ENCODE assay signal across 8 cellular contexts in the genomic region with DNA sequence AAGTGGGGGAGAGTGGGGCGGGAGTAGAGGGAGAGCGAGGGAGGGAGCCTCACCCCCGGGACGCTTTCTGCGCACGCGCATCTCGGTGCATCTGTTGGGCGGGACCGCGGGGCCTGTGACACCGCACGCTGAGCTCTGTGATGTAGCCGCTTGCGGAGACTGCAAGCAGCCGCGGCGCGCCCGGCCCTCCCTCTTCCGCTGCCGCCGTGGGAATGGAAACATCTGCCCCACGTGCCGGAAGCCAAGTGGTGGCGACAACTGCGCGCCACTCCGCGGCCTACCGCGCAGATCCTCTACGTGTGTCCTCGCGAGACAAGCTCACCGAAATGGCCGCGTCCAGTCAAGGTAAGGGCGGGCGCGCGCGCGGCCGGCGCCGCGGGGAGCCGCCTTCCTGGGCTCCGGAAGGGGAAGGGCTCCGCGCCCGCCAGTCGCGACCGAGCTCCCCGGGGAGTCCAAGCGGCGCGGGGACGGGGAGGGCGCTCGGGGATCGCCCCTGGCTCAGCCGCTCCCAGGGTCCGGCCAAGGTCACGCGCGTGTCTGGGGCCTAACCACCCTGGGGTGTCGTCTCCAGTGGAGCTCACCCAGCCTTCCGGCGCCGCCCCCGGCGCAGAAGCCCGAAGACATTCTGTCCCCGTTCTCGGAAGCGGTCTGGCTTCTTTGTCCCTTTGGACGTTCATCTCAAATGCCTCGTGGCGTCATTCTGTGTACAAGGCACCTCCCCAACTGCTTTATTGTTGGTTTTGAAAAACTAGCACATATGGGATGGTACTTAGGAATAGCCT. TPM values are rescaled to one million over a fixed set of nuclear protein-coding genes. Genes with fewer than 3 reads are reported as not detected.
DNase-seq lines count a peak whose midpoint lies in the region; ATAC-seq and TF ChIP-seq lines count a peak whose summit lies in the region.

A gene with protein sequence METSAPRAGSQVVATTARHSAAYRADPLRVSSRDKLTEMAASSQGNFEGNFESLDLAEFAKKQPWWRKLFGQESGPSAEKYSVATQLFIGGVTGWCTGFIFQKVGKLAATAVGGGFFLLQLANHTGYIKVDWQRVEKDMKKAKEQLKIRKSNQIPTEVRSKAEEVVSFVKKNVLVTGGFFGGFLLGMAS (plus strand): TSS at position 118 of the 782 bp plus-strand sequence. CDS start 95 bp downstream, at position 213.

- H3K9me3 ChIP-seq in adrenal gland (replicated peaks in 1 of 3) (no peaks in the 10 kb centered on the region), heart left ventricle (no peaks in the 10 kb centered on the region), upper lobe of left lung (no peaks in the 10 kb centered on the region)

- peak in 2 of 4 donors; percentile 64 to 85 for TF ChIP-seq EP300 in upper lobe of left lung (IDR thresholded peaks at IDR 0.05)

- 0 to 35% (median 15%) methylated on average over 14 to 82 of the region's 82 CpGs for WGBS in adrenal gland, 4 donors
- WGBS in heart left ventricle, 4 donors, result 0 to 40% (median 20%) methylated on average over 29 to 82 of the region's 82 CpGs
- 48% methylated on average over 78 of the region's 82 CpGs; no CpG with 5 or more reads in 1 of the 2 donors for WGBS in upper lobe of left lung, 2 donors

- H3K27ac ChIP-seq in adrenal gland, result peak within 1 kb of the TSS; percentile 89 to 98 (median 97)
- H3K27ac ChIP-seq in heart left ventricle, result peak within 1 kb of the TSS; percentile 91 to 99 (median 98)
- peak within 1 kb of the TSS; percentile 94 to 97 (median 94) for H3K27ac ChIP-seq in upper lobe of left lung

- H3K4me1 ChIP-seq in adrenal gland (replicated peaks in 1 of 2) (peaks cover 0 to 14% of the 10 kb centered on the region in 2 donors), heart left ventricle (peaks cover 0 to 15% (median 5%) of the 10 kb centered on the region in 12 donors), upper lobe of left lung (peaks cover 0 to 4% (median 2%) of the 10 kb centered on the region in 4 donors)

- H3K27me3 ChIP-seq in adrenal gland, result no peaks in the 10 kb centered on the region
- no peaks in the 10 kb centered on the region for H3K27me3 ChIP-seq in heart left ventricle
- H3K27me3 ChIP-seq in upper lobe of left lung, result no peaks in the 10 kb centered on the region

- H3K4me3 ChIP-seq in adrenal gland, result peak within 1 kb of the TSS in 3 of 4 donors; percentile 26 to 68 (median 61)
- peak within 1 kb of the TSS; percentile 22 to 85 (median 64) for H3K4me3 ChIP-seq in heart left ventricle
- H3K4me3 ChIP-seq in upper lobe of left lung, result peak within 1 kb of the TSS; percentile 15 to 59 (median 56)

- no peak for TF ChIP-seq CTCF in adrenal gland (IDR thresholded peaks at IDR 0.05)
- no peak for TF ChIP-seq CTCF in heart left ventricle (IDR thresholded peaks at IDR 0.05)
- TF ChIP-seq CTCF in upper lobe of left lung (IDR thresholded peaks at IDR 0.05), result no peak

- H3K36me3 ChIP-seq in adrenal gland (replicated peaks in 1 of 2), result no peaks in the 10 kb centered on the region
- no peaks in the 10 kb centered on the region for H3K36me3 ChIP-seq in heart left ventricle
- no peaks in the 10 kb centered on the region for H3K36me3 ChIP-seq in upper lobe of left lung

- intact Hi-C loops in adrenal gland (cut with DNase I) (no loop called here), heart left ventricle (cut with DNase I) (no loop called here), posterior vena cava (cut with DNase I) (no loop called here)

- DNase-seq in NCI-H146 treated with DMSO at 0.1 percent for 48 hours (lab: John Stamatoyannopoulos, UW; ENCODE audit: unreplicated experiment), result peak; percentile 80
- DNase-seq in T-helper 1 cell, result peak; percentile 89 to 98 (median 90)
- peak; percentile 93 to 97 (median 95) for DNase-seq in adrenal gland
- peak; percentile 93 to 97 (median 95) for DNase-seq in heart left ventricle
- peak; percentile 98 for DNase-seq in posterior vena cava (ENCODE audit: low spot score)
- peak; percentile 93 to 97 for DNase-seq in upper lobe of left lung

- ATAC-seq in HG02884 (IDR thresholded peaks at IDR 0.05; ENCODE audit: unreplicated experiment), result peak; percentile 85
- peak; percentile 92 to 95 (median 94) for ATAC-seq in heart left ventricle
- ATAC-seq in upper lobe of left lung (ENCODE audit: low FRiP score in 2 of 2), result peak; percentile 96

- TF ChIP-seq POLR2A in GM15510 (IDR thresholded peaks at IDR 0.05; ENCODE audit: borderline replicate concordance, extremely low read depth, insufficient read length) (peak; percentile 64), adrenal gland (IDR thresholded peaks at IDR 0.05) (peak; percentile 82 to 85), heart left ventricle (IDR thresholded peaks at IDR 0.05) (no peak), upper lobe of left lung (IDR thresholded peaks at IDR 0.05) (peak in 3 of 4 donors; percentile 52 to 83 (median 83))

RNA-seq across cellular contexts. Expression of the gene that starts here (rescaled TPM):
- total RNA-seq in adrenal gland (100 to 1,000 TPM in 5 of 8 donors, 10 to 100 TPM in 3; 72.0 to 188 (median 113) TPM), heart left ventricle (100 to 1,000 TPM; 147 to 390 (median 259) TPM), posterior vena cava (100 to 1,000 TPM; 125 to 126 TPM), upper lobe of left lung (10 to 100 TPM; 18.3 to 93.9 (median 50.2) TPM)
- polyA plus RNA-seq in adrenal gland (100 to 1,000 TPM in 1 of 3 donors, 10 to 100 TPM in 2; 71.5 to 210 (median 84.0) TPM), heart left ventricle (100 to 1,000 TPM; 445 TPM)

Comparison
In these comparisons a context has a peak if more than half of its experiments do, and no peak if none do; other contexts are left out.
1. Peak in every context shown above with its lines: DNase-seq, ATAC-seq, H3K4me3 ChIP-seq and H3K27ac ChIP-seq.
2. POLR2A ChIP-seq: peak in GM15510 (single experiment), adrenal gland (2 of 2) and upper lobe of left lung (3 of 4); none in heart left ventricle (0 of 2).